18 cellular contexts compared by ENCODE assay signal in genomic region chr3:97911459-97911858, GRCh38.
DNase-seq lines count a peak whose midpoint lies in the region; ATAC-seq, FAIRE-seq and TF ChIP-seq lines count a peak whose summit lies in the region.
"Had no signal": no experiment of that assay in that cellular context is flagged by ENCODE, and none has a peak within 500 bp of the region (broad histone marks: within the 10 kb centered on the region; RNA-seq: fewer than 3 reads in every experiment).

No MANE protein-coding gene starts in this region.

- 79 to 81% methylated on average over 3 of the region's 3 CpGs for WGBS in heart right ventricle, 2 donors
- 4% methylated on average over 3 of the region's 3 CpGs for WGBS in K562 (ENCODE audit: insufficient coverage, low coverage, missing lambda C conversion rate)

- POLR2A ChIA-PET in K562 (lab: Yijun Ruan, JAX) = interaction anchor here (1.6 kb wide), 2 partner anchors 24 to 26 kb away, joined by 5 read pairs; no protein-coding TSS in a partner anchor

- no peaks in the 10 kb centered on the region for H4K20me1 ChIP-seq in K562 (replicated peaks; ENCODE audit: control insufficient read depth, insufficient read depth, low read length)

- no peak for TF ChIP-seq RAD21 in K562 (CRISPR knock-in tag; conservative IDR thresholded peaks at IDR 0.05 in 1 of 2, IDR thresholded peaks at IDR 0.05 in 1 of 2)

- no peak for FAIRE-seq in K562 (lab: Jason Lieb, UNC)

- no peak overlapping the region for H3K9ac ChIP-seq in K562 (ENCODE audit: insufficient read depth in 1 of 2, low read depth in 2 of 2, low read length in 2 of 2)

- H3K9me1 ChIP-seq in K562 (ENCODE audit: control insufficient read depth, insufficient read depth, low read length) = no peaks in the 10 kb centered on the region

- CTCF ChIA-PET in K562 (lab: Yijun Ruan, JAX; ENCODE audit: low intra/inter-chr PET ratio) = no interaction called here

- no peaks in the 10 kb centered on the region for H3K36me3 ChIP-seq in cardiac muscle cell
- peaks cover 0 to 64% (median 28%) of the 10 kb centered on the region in 9 donors for H3K36me3 ChIP-seq in heart right ventricle
- H3K36me3 ChIP-seq in KOPT-K1 (ENCODE audit: insufficient read depth, low read length) = no peaks in the 10 kb centered on the region
- no peaks in the 10 kb centered on the region for H3K36me3 ChIP-seq in K562 (ENCODE audit: control insufficient read depth, insufficient read depth, low read length)

- H3K4me2 ChIP-seq in K562 (ENCODE audit: insufficient read depth, low read length) = no peak overlapping the region
- H3K4me2 ChIP-seq: PC-9 had no signal

- intact Hi-C loops in heart right ventricle (cut with DNase I) (loop anchor here in 1 of 10 donors (10.0 kb wide), 1 partner anchor 117 kb away; no protein-coding TSS in a partner anchor), K562 (cut with micrococcal nuclease) (loop anchor here (5.0 kb wide), 1 partner anchor 61 kb away; the partner anchor contains the start of gene RIOX2)

- H3K27ac ChIP-seq in cardiac muscle cell = peak overlapping the region; percentile 42
- peak overlapping the region in 2 of 10 donors; percentile 54 to 65 for H3K27ac ChIP-seq in heart right ventricle
- peak overlapping the region; percentile 44 for H3K27ac ChIP-seq in KOPT-K1 (ENCODE audit: low read depth, low read length, poor library complexity, severe bottlenecking)
- H3K27ac ChIP-seq in K562 (ENCODE audit: extremely low read depth, low read depth, low read length) = no peak overlapping the region; the same call in 2 of the 3 replicates
- H3K27ac ChIP-seq: coronary artery, PC-9, SJCRH30, suprapubic skin had no signal

- H3K4me1 ChIP-seq in cardiac muscle cell (ENCODE audit: low read depth) (peaks cover 13% of the 10 kb centered on the region), heart right ventricle (peaks cover 0 to 19% (median 12%) of the 10 kb centered on the region in 9 donors), K562 (replicated peaks in 1 of 2; ENCODE audit: control insufficient read depth in 2 of 2, insufficient read depth in 2 of 2, low read length in 2 of 2) (peaks cover 0 to 10% of the 10 kb centered on the region in 2 experiments; a peak in 2 of 5 replicates)
- H3K4me1 ChIP-seq: SJCRH30 had no signal

- TF ChIP-seq CTCF in cardiac muscle cell (IDR thresholded peaks at IDR 0.05; ENCODE audit: low read depth, low read length) (no peak), heart right ventricle (IDR thresholded peaks at IDR 0.05) (no peak), K562 (IDR thresholded peaks at IDR 0.05 in 2 of 3, conservative IDR thresholded peaks at IDR 0.05 in 1 of 3; ENCODE audit: insufficient read depth in 2 of 3, low read depth in 1 of 3, low read length in 3 of 3) (no peak)

- DNase-seq in cardiac muscle cell (ENCODE audit: low read depth in 1 of 2, low spot score in 1 of 2) = no peak
- no peak for DNase-seq in heart right ventricle
- peak in 1 of 4 experiments; percentile 9 for DNase-seq in K562 (ENCODE audit: extremely low read depth in 1 of 4, low spot score in 3 of 4)
- no peak for DNase-seq in NCI-H1105 (lab: John Stamatoyannopoulos, UW)
- DNase-seq in NK-92 (lab: John Stamatoyannopoulos, UW; ENCODE audit: unreplicated experiment) = no peak
- DNase-seq: activated CD4-positive, alpha-beta T cell treated with anti-CD3 and anti-CD28 coated beads, Interleukin-2, amount 50 U/mL, for 48 hours; activated effector memory CD4-positive, alpha-beta T cell treated with Interleukin-2 at 50 U/mL for 16 hours; foreskin melanocyte; GOT3; NCI-H1105 treated with DMSO at 0.1 percent for 48 hours; NCI-H2171 treated with DMSO at 0.1 percent for 48 hours; SJCRH30; stimulated activated CD4-positive, alpha-beta T cell treated with anti-CD3 and anti-CD28 coated beads, Interleukin-4, amount 100 ng/mL, for 1 hour had no signal

- TF ChIP-seq EP300 in K562 (IDR thresholded peaks at IDR 0.05; ENCODE audit: low read length) = no peak

- H3K27me3 ChIP-seq in cardiac muscle cell (no peaks in the 10 kb centered on the region), heart right ventricle (no peaks in the 10 kb centered on the region), K562 (ENCODE audit: control insufficient read depth in 2 of 2, insufficient read depth in 2 of 2, low read length in 2 of 2) (no peaks in the 10 kb centered on the region)
- H3K27me3 ChIP-seq: SJCRH30, suprapubic skin had no signal

- H3K9me3 ChIP-seq in cardiac muscle cell (ENCODE audit: low read depth) (no peaks in the 10 kb centered on the region), heart right ventricle (no peaks in the 10 kb centered on the region), KOPT-K1 (ENCODE audit: insufficient read depth, low read length, poor library complexity, severe bottlenecking) (no peaks in the 10 kb centered on the region), K562 (replicated peaks; ENCODE audit: control insufficient read depth, insufficient read depth, low read depth, low read length) (no peaks in the 10 kb centered on the region)
- H3K9me3 ChIP-seq: SJCRH30, suprapubic skin had no signal

- TF ChIP-seq POLR2A in K562 (conservative IDR thresholded peaks at IDR 0.05) = no peak

- in situ Hi-C loops in K562 (cut with MboI) = no loop called here

- ATAC-seq in heart right ventricle = no peak
- ATAC-seq in K562 = peak; percentile 55
- no peak for ATAC-seq in HG03565 (IDR thresholded peaks at IDR 0.05; ENCODE audit: unreplicated experiment)

- no peaks in the 10 kb centered on the region for H3K79me2 ChIP-seq in K562 (ENCODE audit: control insufficient read depth, insufficient read depth, low read length)

- H3K4me3 ChIP-seq in cardiac muscle cell (no peak overlapping the region), heart right ventricle (no peak overlapping the region), K562 (no peak overlapping the region)
- H3K4me3 ChIP-seq: coronary artery, PC-9, SJCRH30, suprapubic skin had no signal

- BruUV-seq in K562 (replicated peaks; lab: Mats Ljungman, UMichigan) = no TSS peak

- H2AFZ ChIP-seq in K562 (ENCODE audit: low read depth, low read length) = peak overlapping the region; percentile 54; the same call in 1 of the 2 replicates
- H2AFZ ChIP-seq: PC-9 had no signal

TF ChIP-seq in K562, 482 proteins besides CTCF, POLR2A, EP300 and RAD21 (continues in another document):
- TF ChIP-seq SRSF3 (IDR thresholded peaks at IDR 0.05; ENCODE audit: insufficient read depth, low read length) (no peak), ZFP1 (CRISPR knock-in tag; IDR thresholded peaks at IDR 0.05) (no peak), ASH1L (IDR thresholded peaks at IDR 0.05; ENCODE audit: borderline replicate concordance, low read depth, partially characterized antibody) (no peak)
